ENCODE assay signal across 13 cellular contexts in genomic region chr2:10406491-10406890, GRCh38. TPM values are rescaled to one million over a fixed set of nuclear protein-coding genes. Genes with fewer than 3 reads are reported as not detected.
A peak's percentile ranks its signal among the peaks of the same experiment; 100 is the strongest.
DNase-seq lines count a peak whose midpoint lies in the region; ATAC-seq and TF ChIP-seq lines count a peak whose summit lies in the region.
"Had no signal": no experiment of that assay in that cellular context is flagged by ENCODE, and none has a peak within 500 bp of the region (broad histone marks: within the 10 kb centered on the region; RNA-seq: fewer than 3 reads in every experiment).

No MANE protein-coding gene starts in this region.

- TF ChIP-seq CTCF in activated CD8-positive, alpha-beta T cell treated with anti-CD3 and anti-CD28 coated beads for 36 hours (IDR thresholded peaks at IDR 0.05) = no peak
- TF ChIP-seq CTCF in right lobe of liver (IDR thresholded peaks at IDR 0.05) (no peak), suprapubic skin (IDR thresholded peaks at IDR 0.05) (no peak)

- no peaks in the 10 kb centered on the region for H3K36me3 ChIP-seq in right lobe of liver
- H3K36me3 ChIP-seq in suprapubic skin = no peaks in the 10 kb centered on the region

- H3K4me1 ChIP-seq in right lobe of liver = peaks cover 0 to 70% (median 23%) of the 10 kb centered on the region in 4 donors
- H3K4me1 ChIP-seq in suprapubic skin = peaks cover 74% of the 10 kb centered on the region

- DNase-seq in activated CD8-positive, alpha-beta T cell treated with anti-CD3 and anti-CD28 coated beads for 36 hours = no peak
- DNase-seq in activated CD8-positive, alpha-beta T cell treated with anti-CD3 and anti-CD28 coated beads, Interleukin-2, amount 10 ng/mL, durations not matched to agents 7 days and 5 days = no peak
- no peak for DNase-seq in activated naive CD8-positive, alpha-beta T cell treated with anti-CD3 and anti-CD28 coated beads, Interleukin-2, amount 10 ng/mL, durations not matched to agents 7 days and 5 days
- DNase-seq in right lobe of liver = no peak
- no peak for DNase-seq in suprapubic skin (ENCODE audit: low spot score in 2 of 2)
- DNase-seq in hypothalamus (lab: John Stamatoyannopoulos, UW) = no peak
- no peak for DNase-seq in SW 1271 (lab: John Stamatoyannopoulos, UW)
- DNase-seq in activated T-helper 1 cell treated with anti-CD3 and anti-CD28 coated beads, Interleukin-12 subunit alpha, Interleukin-12 subunit beta, Interleukin-2, Interleukin-4 antibody, amounts not matched to agents 30 ng/mL and 10 ng/mL and 1 ng/mL, durations not matched to agents 14 hours and 24 hours and 36 hours (ENCODE audit: low spot score) = no peak
- DNase-seq: midbrain, NCI-H1105 treated with DMSO at 0.1 percent for 48 hours, NCI-H510A treated with DMSO at 0.1 percent for 48 hours had no signal

- 57% methylated on average over 5 of the region's 14 CpGs for WGBS in right lobe of liver (ENCODE audit: insufficient coverage, low coverage, low lambda C conversion rate, missing lambda C conversion rate)
- WGBS in suprapubic skin = 30% methylated on average over 6 of the region's 14 CpGs

- H3K4me3 ChIP-seq in right lobe of liver (no peak overlapping the region), suprapubic skin (no peak overlapping the region)
- H3K4me3 ChIP-seq: GM12878, tibial nerve had no signal

- H3K4me3 Mint-ChIP-seq in activated CD8-positive, alpha-beta T cell treated with anti-CD3 and anti-CD28 coated beads for 36 hours = no peak overlapping the region
- H3K4me3 Mint-ChIP-seq in activated CD8-positive, alpha-beta T cell treated with anti-CD3 and anti-CD28 coated beads, Interleukin-2, amount 10 ng/mL, durations not matched to agents 7 days and 5 days = no peak overlapping the region
- peak overlapping the region; percentile 16 for H3K4me3 Mint-ChIP-seq in activated naive CD8-positive, alpha-beta T cell treated with anti-CD3 and anti-CD28 coated beads, Interleukin-2, amount 10 ng/mL, durations not matched to agents 7 days and 5 days
- no peak overlapping the region for H3K4me3 Mint-ChIP-seq in activated T-helper 1 cell treated with anti-CD3 and anti-CD28 coated beads, Interleukin-12 subunit alpha, Interleukin-12 subunit beta, Interleukin-2, Interleukin-4 antibody, amounts not matched to agents 30 ng/mL and 10 ng/mL and 1 ng/mL, durations not matched to agents 14 hours and 24 hours and 36 hours

- H3K27ac ChIP-seq in right lobe of liver (peak overlapping the region in 2 of 3 donors; percentile 13 to 18), suprapubic skin (peak overlapping the region; percentile 9)

- no peaks in the 10 kb centered on the region for H3K9me3 Mint-ChIP-seq in activated CD8-positive, alpha-beta T cell treated with anti-CD3 and anti-CD28 coated beads for 36 hours
- H3K9me3 Mint-ChIP-seq in activated CD8-positive, alpha-beta T cell treated with anti-CD3 and anti-CD28 coated beads, Interleukin-2, amount 10 ng/mL, durations not matched to agents 7 days and 5 days (ENCODE audit: insufficient read depth) = no peaks in the 10 kb centered on the region
- no peaks in the 10 kb centered on the region for H3K9me3 Mint-ChIP-seq in activated naive CD8-positive, alpha-beta T cell treated with anti-CD3 and anti-CD28 coated beads, Interleukin-2, amount 10 ng/mL, durations not matched to agents 7 days and 5 days
- H3K9me3 Mint-ChIP-seq in activated T-helper 1 cell treated with anti-CD3 and anti-CD28 coated beads, Interleukin-12 subunit alpha, Interleukin-12 subunit beta, Interleukin-2, Interleukin-4 antibody, amounts not matched to agents 30 ng/mL and 10 ng/mL and 1 ng/mL, durations not matched to agents 14 hours and 24 hours and 36 hours = no peaks in the 10 kb centered on the region

- POLR2A ChIA-PET in activated CD8-positive, alpha-beta T cell treated with anti-CD3 and anti-CD28 coated beads for 36 hours (lab: Charles Lee) = interaction anchor here (4.3 kb wide), 1 partner anchor 76 kb away, joined by 30 read pairs; no protein-coding TSS in a partner anchor
- POLR2A ChIA-PET in activated CD8-positive, alpha-beta T cell treated with anti-CD3 and anti-CD28 coated beads, Interleukin-2, amount 10 ng/mL, durations not matched to agents 7 days and 5 days (lab: Charles Lee) = no interaction called here
- POLR2A ChIA-PET in activated naive CD8-positive, alpha-beta T cell treated with anti-CD3 and anti-CD28 coated beads, Interleukin-2, amount 10 ng/mL, durations not matched to agents 7 days and 5 days (lab: Charles Lee) = interaction anchor here (0.7 to 5.4 kb wide), 2 partner anchors 102 to 281 kb away, joined by 3 to 31 read pairs; no protein-coding TSS in a partner anchor

- TF ChIP-seq EP300 in suprapubic skin (IDR thresholded peaks at IDR 0.05) = no peak

- H3K27ac Mint-ChIP-seq in activated CD8-positive, alpha-beta T cell treated with anti-CD3 and anti-CD28 coated beads for 36 hours = peak overlapping the region; percentile 94
- no peak overlapping the region for H3K27ac Mint-ChIP-seq in activated CD8-positive, alpha-beta T cell treated with anti-CD3 and anti-CD28 coated beads, Interleukin-2, amount 10 ng/mL, durations not matched to agents 7 days and 5 days
- peak overlapping the region; percentile 95 for H3K27ac Mint-ChIP-seq in activated naive CD8-positive, alpha-beta T cell treated with anti-CD3 and anti-CD28 coated beads, Interleukin-2, amount 10 ng/mL, durations not matched to agents 7 days and 5 days
- H3K27ac Mint-ChIP-seq in activated T-helper 1 cell treated with anti-CD3 and anti-CD28 coated beads, Interleukin-12 subunit alpha, Interleukin-12 subunit beta, Interleukin-2, Interleukin-4 antibody, amounts not matched to agents 30 ng/mL and 10 ng/mL and 1 ng/mL, durations not matched to agents 14 hours and 24 hours and 36 hours = no peak overlapping the region

- CTCF ChIA-PET in activated CD8-positive, alpha-beta T cell treated with anti-CD3 and anti-CD28 coated beads for 36 hours (lab: Charles Lee) = interaction anchor here (0.8 to 6.6 kb wide), 5 partner anchors 16 to 110 kb away, joined by 3 to 135 read pairs (median 68); partner anchors contain the start of gene HPCAL1
- CTCF ChIA-PET in activated CD8-positive, alpha-beta T cell treated with anti-CD3 and anti-CD28 coated beads, Interleukin-2, amount 10 ng/mL, durations not matched to agents 7 days and 5 days (lab: Charles Lee) = interaction anchor here (1.2 to 5.9 kb wide), 6 partner anchors 23 to 279 kb away, joined by 3 to 139 read pairs (median 58); partner anchors contain the start of genes HPCAL1 and RRM2

- no peak for TF ChIP-seq POLR2A in right lobe of liver (IDR thresholded peaks at IDR 0.05)
- TF ChIP-seq POLR2A in suprapubic skin (IDR thresholded peaks at IDR 0.05) = no peak

- intact Hi-C loops in activated CD8-positive, alpha-beta T cell treated with anti-CD3 and anti-CD28 coated beads for 36 hours (cut with micrococcal nuclease) = no loop called here
- intact Hi-C loops in right lobe of liver (cut with DNase I) = loop anchor here (5.0 to 10.0 kb wide), 2 partner anchors 92 to 104 kb away; partner anchors contain the start of gene HPCAL1 (in 1 of the 2)
- intact Hi-C loops in activated T-helper 1 cell treated with anti-CD3 and anti-CD28 coated beads, Interleukin-12 subunit alpha, Interleukin-12 subunit beta, Interleukin-2, Interleukin-4 antibody, amounts not matched to agents 30 ng/mL and 10 ng/mL and 1 ng/mL, durations not matched to agents 14 hours and 24 hours and 36 hours (cut with micrococcal nuclease) = loop anchor here (10.0 kb wide), 1 partner anchor 1572 kb away; the partner anchor contains the start of gene KIDINS220

- no peaks in the 10 kb centered on the region for H3K27me3 ChIP-seq in right lobe of liver
- H3K27me3 ChIP-seq in suprapubic skin = no peaks in the 10 kb centered on the region
- H3K27me3 ChIP-seq: tibial nerve had no signal

- H3K36me3 Mint-ChIP-seq in activated CD8-positive, alpha-beta T cell treated with anti-CD3 and anti-CD28 coated beads for 36 hours (ENCODE audit: low read depth) = peaks cover 45% of the 10 kb centered on the region
- H3K36me3 Mint-ChIP-seq in activated CD8-positive, alpha-beta T cell treated with anti-CD3 and anti-CD28 coated beads, Interleukin-2, amount 10 ng/mL, durations not matched to agents 7 days and 5 days (ENCODE audit: low read depth) = peaks cover 11% of the 10 kb centered on the region
- H3K36me3 Mint-ChIP-seq in activated naive CD8-positive, alpha-beta T cell treated with anti-CD3 and anti-CD28 coated beads, Interleukin-2, amount 10 ng/mL, durations not matched to agents 7 days and 5 days = no peaks in the 10 kb centered on the region
- peaks cover 10% of the 10 kb centered on the region for H3K36me3 Mint-ChIP-seq in activated T-helper 1 cell treated with anti-CD3 and anti-CD28 coated beads, Interleukin-12 subunit alpha, Interleukin-12 subunit beta, Interleukin-2, Interleukin-4 antibody, amounts not matched to agents 30 ng/mL and 10 ng/mL and 1 ng/mL, durations not matched to agents 14 hours and 24 hours and 36 hours (ENCODE audit: low read depth)

- peaks cover 73% of the 10 kb centered on the region for H3K4me1 Mint-ChIP-seq in activated CD8-positive, alpha-beta T cell treated with anti-CD3 and anti-CD28 coated beads for 36 hours (ENCODE audit: low read depth)
- peaks cover 40% of the 10 kb centered on the region for H3K4me1 Mint-ChIP-seq in activated CD8-positive, alpha-beta T cell treated with anti-CD3 and anti-CD28 coated beads, Interleukin-2, amount 10 ng/mL, durations not matched to agents 7 days and 5 days (ENCODE audit: low read depth)
- peaks cover 29% of the 10 kb centered on the region for H3K4me1 Mint-ChIP-seq in activated naive CD8-positive, alpha-beta T cell treated with anti-CD3 and anti-CD28 coated beads, Interleukin-2, amount 10 ng/mL, durations not matched to agents 7 days and 5 days
- H3K4me1 Mint-ChIP-seq in activated T-helper 1 cell treated with anti-CD3 and anti-CD28 coated beads, Interleukin-12 subunit alpha, Interleukin-12 subunit beta, Interleukin-2, Interleukin-4 antibody, amounts not matched to agents 30 ng/mL and 10 ng/mL and 1 ng/mL, durations not matched to agents 14 hours and 24 hours and 36 hours (ENCODE audit: low read depth) = peaks cover 42% of the 10 kb centered on the region

- no peaks in the 10 kb centered on the region for H3K9me3 ChIP-seq in right lobe of liver
- H3K9me3 ChIP-seq in suprapubic skin = no peaks in the 10 kb centered on the region
- H3K9me3 ChIP-seq: tibial nerve had no signal

- no peaks in the 10 kb centered on the region for H3K27me3 Mint-ChIP-seq in activated CD8-positive, alpha-beta T cell treated with anti-CD3 and anti-CD28 coated beads for 36 hours
- no peaks in the 10 kb centered on the region for H3K27me3 Mint-ChIP-seq in activated CD8-positive, alpha-beta T cell treated with anti-CD3 and anti-CD28 coated beads, Interleukin-2, amount 10 ng/mL, durations not matched to agents 7 days and 5 days (ENCODE audit: low read depth)
- H3K27me3 Mint-ChIP-seq in activated naive CD8-positive, alpha-beta T cell treated with anti-CD3 and anti-CD28 coated beads, Interleukin-2, amount 10 ng/mL, durations not matched to agents 7 days and 5 days = no peaks in the 10 kb centered on the region
- no peaks in the 10 kb centered on the region for H3K27me3 Mint-ChIP-seq in activated T-helper 1 cell treated with anti-CD3 and anti-CD28 coated beads, Interleukin-12 subunit alpha, Interleukin-12 subunit beta, Interleukin-2, Interleukin-4 antibody, amounts not matched to agents 30 ng/mL and 10 ng/mL and 1 ng/mL, durations not matched to agents 14 hours and 24 hours and 36 hours (ENCODE audit: insufficient read depth)

- no peak for ATAC-seq in activated CD8-positive, alpha-beta T cell treated with anti-CD3 and anti-CD28 coated beads for 36 hours
- ATAC-seq in activated CD8-positive, alpha-beta T cell treated with anti-CD3 and anti-CD28 coated beads, Interleukin-2, amount 10 ng/mL, durations not matched to agents 7 days and 5 days = no peak
- ATAC-seq in activated naive CD8-positive, alpha-beta T cell treated with anti-CD3 and anti-CD28 coated beads, Interleukin-2, amount 10 ng/mL, durations not matched to agents 7 days and 5 days (ENCODE audit: low read depth) = no peak
- ATAC-seq in right lobe of liver = no peak
- ATAC-seq: GM12878 had no signal

RNA-seq across cellular contexts. Expression of gene ODC1, which starts 41.6 kb away (rescaled TPM):
- total RNA-seq in activated CD8-positive, alpha-beta T cell treated with anti-CD3 and anti-CD28 coated beads for 36 hours = 100 to 1,000 TPM; 180 to 181 TPM
- 10 to 100 TPM; 54.4 to 54.6 TPM for total RNA-seq in activated CD8-positive, alpha-beta T cell treated with anti-CD3 and anti-CD28 coated beads, Interleukin-2, amount 10 ng/mL, durations not matched to agents 7 days and 5 days
- 10 to 100 TPM; 42.0 to 43.8 TPM for total RNA-seq in activated naive CD8-positive, alpha-beta T cell treated with anti-CD3 and anti-CD28 coated beads, Interleukin-2, amount 10 ng/mL, durations not matched to agents 7 days and 5 days
- total RNA-seq in right lobe of liver (100 to 1,000 TPM in 2 of 6 experiments, 10 to 100 TPM in 4; 14.4 to 197 (median 28.6) TPM), suprapubic skin (10 to 100 TPM; 16.5 to 76.6 (median 40.8) TPM)
- 235 and 247 TPM in 2 replicates for total RNA-seq in activated T-helper 1 cell treated with anti-CD3 and anti-CD28 coated beads, Interleukin-12 subunit alpha, Interleukin-12 subunit beta, Interleukin-2, Interleukin-4 antibody, amounts not matched to agents 30 ng/mL and 10 ng/mL and 1 ng/mL, durations not matched to agents 14 hours and 24 hours and 36 hours

Comparison
In these comparisons a context has a peak if more than half of its experiments do, and no peak if none do; other contexts are left out.
1. H3K27ac Mint-ChIP-seq: peak in activated CD8-positive, alpha-beta T cell treated with anti-CD3 and anti-CD28 coated beads for 36 hours (single experiment) and activated naive CD8-positive, alpha-beta T cell treated with anti-CD3 and anti-CD28 coated beads, Interleukin-2, amount 10 ng/mL, durations not matched to agents 7 days and 5 days (single experiment); none in activated CD8-positive, alpha-beta T cell treated with anti-CD3 and anti-CD28 coated beads, Interleukin-2, amount 10 ng/mL, durations not matched to agents 7 days and 5 days (single experiment) and activated T-helper 1 cell treated with anti-CD3 and anti-CD28 coated beads, Interleukin-12 subunit alpha, Interleukin-12 subunit beta, Interleukin-2, Interleukin-4 antibody, amounts not matched to agents 30 ng/mL and 10 ng/mL and 1 ng/mL, durations not matched to agents 14 hours and 24 hours and 36 hours (single experiment).